12 cellular contexts compared by ENCODE assay signal in genomic region chr13:31174018-31174417, GRCh38. TPM values are rescaled to one million over a fixed set of nuclear protein-coding genes. Genes with fewer than 3 reads are reported as not detected.
DNase-seq lines count a peak whose midpoint lies in the region; ATAC-seq, FAIRE-seq and TF ChIP-seq lines count a peak whose summit lies in the region.
"Had no signal": no experiment of that assay in that cellular context is flagged by ENCODE, and none has a peak within 500 bp of the region (broad histone marks: within the 10 kb centered on the region; RNA-seq: fewer than 3 reads in every experiment).

No MANE protein-coding gene starts in this region.

- H3K4me2 ChIP-seq in H1 (ENCODE audit: insufficient read depth in 1 of 2, low read depth in 2 of 2, low read length in 2 of 2) (no peak overlapping the region), neural cell (ENCODE audit: low read length) (no peak overlapping the region)

- CTCF ChIA-PET in H1 (lab: Charles Lee; ENCODE audit: partially characterized antibody) = interaction anchor here (0.9 to 1.7 kb wide), 5 partner anchors 9 to 122 kb away, joined by 3 to 7 read pairs (median 4); no protein-coding TSS in a partner anchor

- H3K14ac ChIP-seq in H1 (ENCODE audit: insufficient read length) = no peak overlapping the region

- H3F3A ChIP-seq in neural cell (ENCODE audit: insufficient read depth, low read length, poor library complexity, severe bottlenecking) = no peaks in the 10 kb centered on the region

- H3K9me3 ChIP-seq in H1 (ENCODE audit: insufficient read depth in 2 of 2, low read depth in 1 of 2, low read length in 1 of 2) (no peaks in the 10 kb centered on the region), neural cell (ENCODE audit: low read length) (no peaks in the 10 kb centered on the region)
- H3K9me3 ChIP-seq: thoracic aorta had no signal

- no peak overlapping the region for H2AFZ ChIP-seq in H1 (ENCODE audit: low read length)
- no peak overlapping the region for H2AFZ ChIP-seq in neural cell (ENCODE audit: low read depth, low read length)

- no peak for FAIRE-seq in H1 (lab: Jason Lieb, UNC)

- H4K5ac ChIP-seq in H1 (ENCODE audit: insufficient read length, low read depth, low read length) = no peak overlapping the region

- ATAC-seq in HG03175 (IDR thresholded peaks at IDR 0.05; ENCODE audit: unreplicated experiment) = no peak

- H3K18ac ChIP-seq in H1 (ENCODE audit: extremely low read depth, low read length) = no peak overlapping the region

- 0 out of 7 replicates have a peak, but pooled peaks cover 0 to 2% (median 0%) of the 10 kb centered on the region in 4 experiments for H3K4me1 ChIP-seq in H1 (replicated peaks in 1 of 4; ENCODE audit: control insufficient read depth in 3 of 4, insufficient read depth in 4 of 4, low read length in 3 of 4)

- no peaks in the 10 kb centered on the region for H3K9me2 ChIP-seq in neural cell (ENCODE audit: insufficient read depth, low read length)

- no peak overlapping the region for H2BK5ac ChIP-seq in H1 (ENCODE audit: low read depth, low read length)

- TF ChIP-seq POLR2A in H1 (IDR thresholded peaks at IDR 0.05; ENCODE audit: control extremely low read depth in 1 of 2, low read depth in 2 of 2, low read length in 2 of 2) = no peak

- peak; percentile 18 to 34; a peak in 2 of 4 replicates for TF ChIP-seq RAD21 in H1 (IDR thresholded peaks at IDR 0.05 in 1 of 2, conservative IDR thresholded peaks at IDR 0.05 in 1 of 2; ENCODE audit: low read depth in 2 of 2, low read length in 2 of 2)
- TF ChIP-seq RAD21 in neural cell (conservative IDR thresholded peaks at IDR 0.05) = peak; percentile 46

- H4K91ac ChIP-seq in H1 (replicated peaks; ENCODE audit: insufficient read length, low read length) = no peak overlapping the region

- no peak overlapping the region for H3K23ac ChIP-seq in H1 (ENCODE audit: insufficient read length)

- no peaks in the 10 kb centered on the region for H3K36me3 ChIP-seq in H1 (ENCODE audit: control insufficient read depth in 2 of 4, insufficient read depth in 4 of 4, low read length in 3 of 4)
- no peaks in the 10 kb centered on the region for H3K36me3 ChIP-seq in neural cell (ENCODE audit: insufficient read depth, low read length)
- H3K36me3 ChIP-seq: thoracic aorta had no signal

- no peak overlapping the region for H3K9ac ChIP-seq in H1 (replicated peaks in 1 of 4; ENCODE audit: extremely low read depth in 1 of 4, low read depth in 3 of 4, low read length in 3 of 4)
- no peak overlapping the region for H3K9ac ChIP-seq in neural cell (ENCODE audit: low read length)

- no peak overlapping the region for H3K4ac ChIP-seq in H1 (replicated peaks; ENCODE audit: insufficient read length, low read depth, low read length)

- H2BK12ac ChIP-seq in H1 (ENCODE audit: low read depth, low read length) = no peak overlapping the region

- no peak overlapping the region for H4K8ac ChIP-seq in H1 (ENCODE audit: extremely low read depth, insufficient read depth, low read length)

- TF ChIP-seq CTCF in H1 (IDR thresholded peaks at IDR 0.05; ENCODE audit: control extremely low read depth in 1 of 3, insufficient read depth in 1 of 3, low read depth in 1 of 3, low read length in 3 of 3) (no peak), neural cell (IDR thresholded peaks at IDR 0.05; ENCODE audit: poor library complexity, severe bottlenecking) (no peak)

- no peak overlapping the region for H3K56ac ChIP-seq in H1 (replicated peaks; ENCODE audit: insufficient read length, low read depth, low read length)

- no peak overlapping the region for H2BK120ac ChIP-seq in H1 (replicated peaks; ENCODE audit: low read depth, low read length)

- H3K23me2 ChIP-seq in H1 (ENCODE audit: low read depth, low read length) = no peaks in the 10 kb centered on the region

- DNase-seq in EL = peak; percentile 8
- peak; percentile 11 for DNase-seq in OCI-M1 (lab: John Stamatoyannopoulos, UW)
- no peak for DNase-seq in H1 (ENCODE audit: low read depth in 1 of 2, low spot score in 2 of 2)
- no peak for DNase-seq in KBM-7
- DNase-seq in D341Med (ENCODE audit: low spot score) = no peak
- DNase-seq: activated CD8-positive, alpha-beta memory T cell treated with anti-CD3 and anti-CD28 coated beads, Interleukin-2, amount 50 U/mL, for 4 hours; NCI-H1436 treated with DMSO at 0.1 percent for 48 hours; NCI-H69 had no signal

- H3K79me2 ChIP-seq in H1 (ENCODE audit: control insufficient read depth in 1 of 2, insufficient read depth in 2 of 2, low read length in 2 of 2) = no peaks in the 10 kb centered on the region
- no peaks in the 10 kb centered on the region for H3K79me2 ChIP-seq in neural cell (replicated peaks; ENCODE audit: insufficient read depth, low read length)

- in situ Hi-C loops in KBM-7 (cut with MboI; ENCODE audit: low pct_unique_long_range_greater_than_20kb, low sequenced_read_pairs) = no loop called here

- POLR2A ChIA-PET in H1 (lab: Charles Lee; ENCODE audit: partially characterized antibody) = no interaction called here

- no peak overlapping the region for H2BK20ac ChIP-seq in H1 (ENCODE audit: low read length)

- TF ChIP-seq EP300 in H1 (IDR thresholded peaks at IDR 0.05; ENCODE audit: borderline replicate concordance in 1 of 2, low read depth in 2 of 2, low read length in 2 of 2) (no peak), neural cell (conservative IDR thresholded peaks at IDR 0.05; ENCODE audit: poor library complexity, severe bottlenecking) (no peak)

- H3K27ac ChIP-seq in H1 (ENCODE audit: low read depth, low read length) (no peak overlapping the region), neural cell (ENCODE audit: low read length) (no peak overlapping the region)
- H3K27ac ChIP-seq: skin epidermis, thoracic aorta had no signal

- 86% methylated on average over 3 of the region's 3 CpGs; no CpG with 5 or more reads in 1 of the 2 experiments for WGBS in H1 (ENCODE audit: extremely low coverage in 1 of 2, insufficient coverage in 1 of 2, insufficient read length in 1 of 2, insufficient replicate concordance in 2 of 2, low coverage in 1 of 2, low lambda C conversion rate in 2 of 2, missing lambda C conversion rate in 1 of 2), 2 experiments

- no peaks in the 10 kb centered on the region for H3K27me3 ChIP-seq in H1 (replicated peaks in 1 of 4; ENCODE audit: control insufficient read depth in 3 of 4, extremely low read depth in 1 of 4, insufficient read depth in 3 of 4, low read length in 3 of 4)
- H3K27me3 ChIP-seq in neural cell (ENCODE audit: insufficient read depth, low read depth, low read length) = no peaks in the 10 kb centered on the region

- H2BK15ac ChIP-seq in H1 (ENCODE audit: low read length) = no peak overlapping the region

- no peak overlapping the region for H3K4me3 ChIP-seq in H1 (ENCODE audit: extremely low read depth in 1 of 4, insufficient read depth in 2 of 4, low read depth in 3 of 4, low read length in 4 of 4)
- no peak overlapping the region for H3K4me3 ChIP-seq in neural cell (ENCODE audit: low read length)
- H3K4me3 ChIP-seq: skin epidermis, thoracic aorta had no signal

- H3K79me1 ChIP-seq in H1 (ENCODE audit: low read depth, low read length) = no peaks in the 10 kb centered on the region

- no peak overlapping the region for H2AK5ac ChIP-seq in H1 (ENCODE audit: low read depth, low read length)

- H4K20me1 ChIP-seq in H1 (replicated peaks in 1 of 2; ENCODE audit: control insufficient read depth in 1 of 2, insufficient read depth in 2 of 2, low read length in 2 of 2) (no peaks in the 10 kb centered on the region), neural cell (ENCODE audit: insufficient read depth) (no peaks in the 10 kb centered on the region)

TF ChIP-seq in H1, 55 proteins besides CTCF, POLR2A, EP300 and RAD21 (continues in another document):
- TF ChIP-seq ZNF274 (IDR thresholded peaks at IDR 0.05; ENCODE audit: borderline replicate concordance, extremely low read depth, low read length) = no peak
- no peak for TF ChIP-seq EGR1 (IDR thresholded peaks at IDR 0.05; ENCODE audit: borderline replicate concordance, low read depth, low read length)

TF ChIP-seq in neural cell, 6 proteins besides CTCF, POLR2A, EP300 and RAD21:
- TF ChIP-seq SMC3 (conservative IDR thresholded peaks at IDR 0.05; ENCODE audit: poor library complexity) = peak; percentile 31
- no peak for TF ChIP-seq TAF1 (IDR thresholded peaks at IDR 0.05; ENCODE audit: low read depth)
- TF ChIP-seq EZH2 (IDR thresholded peaks at IDR 0.05; ENCODE audit: borderline replicate concordance, insufficient read depth, low read length, poor library complexity, severe bottlenecking) = no peak
- no peak for TF ChIP-seq MXI1 (conservative IDR thresholded peaks at IDR 0.05; ENCODE audit: poor library complexity, severe bottlenecking)
- TF ChIP-seq POLR2AphosphoS5 (IDR thresholded peaks at IDR 0.05) = no peak

RNA-seq across cellular contexts. Expression of gene HSPH1, which starts 12.3 kb away (rescaled TPM):
- 131 and 145 TPM in 2 replicates for total RNA-seq in H1 (2021; fragmentation: NEBNext Ultra II Directional; extraction: Animal tissue kit (Norgen Biotek cat#: 25700))
- 11.0 and 14.2 TPM in 2 replicates for polyA plus RNA-seq in H1 (2011; rRNA removed)
- polyA plus RNA-seq in H1 (2011; cell fraction: cytosol; rRNA removed) = 28.5 TPM
- 17.8 TPM for polyA plus RNA-seq in H1 (2011; cell fraction: nucleus; rRNA removed)
- 47.8 to 85.9 TPM (median 55.3 TPM) in 4 replicates for polyA plus RNA-seq in H1 (2012, experiment 1 of 2)
- 5.8 TPM for polyA plus RNA-seq in H1 (2012, experiment 2 of 2)
- polyA plus RNA-seq in H1 (2013, experiment 1 of 2) = 79.6 TPM
- polyA plus RNA-seq in H1 (2013, experiment 2 of 2) = 76.8 TPM
- 19.3 and 27.9 TPM in 2 replicates for polyA minus RNA-seq in H1 (2011; rRNA and poly(A)+ RNA removed)
- 31.0 TPM for polyA minus RNA-seq in H1 (2011; cell fraction: cytosol; rRNA and poly(A)+ RNA removed)
- 31.9 TPM for polyA minus RNA-seq in H1 (2011; cell fraction: nucleus; rRNA and poly(A)+ RNA removed)
- polyA plus RNA-seq in neural cell = 97.4 and 112 TPM in 2 replicates
- 88.1 and 110 TPM in 2 replicates for polyA minus RNA-seq in neural cell

RNA-seq across cellular contexts. Expression of gene B3GLCT, which starts 25.8 kb away (rescaled TPM):
- total RNA-seq in H1 (2021; fragmentation: NEBNext Ultra II Directional; extraction: Animal tissue kit (Norgen Biotek cat#: 25700)) = 3.5 and 4.1 TPM in 2 replicates
- polyA plus RNA-seq in H1 (2011; rRNA removed) (0.83 and 1.5 TPM in 2 replicates), neural cell (7.4 and 8.2 TPM in 2 replicates)
- 1.4 TPM for polyA plus RNA-seq in H1 (2011; cell fraction: cytosol; rRNA removed)
- 1.1 TPM for polyA plus RNA-seq in H1 (2011; cell fraction: nucleus; rRNA removed)
- 2.0 to 2.9 TPM (median 2.4 TPM) in 4 replicates for polyA plus RNA-seq in H1 (2012, experiment 1 of 2)
- polyA plus RNA-seq in H1 (2012, experiment 2 of 2) = 0.93 TPM
- polyA plus RNA-seq in H1 (2013, experiment 1 of 2) = 3.9 TPM
- polyA plus RNA-seq in H1 (2013, experiment 2 of 2) = 4.6 TPM
- polyA minus RNA-seq in H1 (2011; rRNA and poly(A)+ RNA removed) = 2.0 and 3.1 TPM in 2 replicates
- 0.81 TPM for polyA minus RNA-seq in H1 (2011; cell fraction: cytosol; rRNA and poly(A)+ RNA removed)
- 3.0 TPM for polyA minus RNA-seq in H1 (2011; cell fraction: nucleus; rRNA and poly(A)+ RNA removed)
- polyA minus RNA-seq in neural cell = 5.8 and 6.1 TPM in 2 replicates

Comparison
In these comparisons a context has a peak if more than half of its experiments do, and no peak if none do; other contexts are left out.
1. DNase-seq: peak in EL (single experiment) and OCI-M1 (single experiment); none in H1 (0 of 2), KBM-7 (single experiment) and D341Med (single experiment).